8 cellular contexts compared by ENCODE assay signal in the genomic region with DNA sequence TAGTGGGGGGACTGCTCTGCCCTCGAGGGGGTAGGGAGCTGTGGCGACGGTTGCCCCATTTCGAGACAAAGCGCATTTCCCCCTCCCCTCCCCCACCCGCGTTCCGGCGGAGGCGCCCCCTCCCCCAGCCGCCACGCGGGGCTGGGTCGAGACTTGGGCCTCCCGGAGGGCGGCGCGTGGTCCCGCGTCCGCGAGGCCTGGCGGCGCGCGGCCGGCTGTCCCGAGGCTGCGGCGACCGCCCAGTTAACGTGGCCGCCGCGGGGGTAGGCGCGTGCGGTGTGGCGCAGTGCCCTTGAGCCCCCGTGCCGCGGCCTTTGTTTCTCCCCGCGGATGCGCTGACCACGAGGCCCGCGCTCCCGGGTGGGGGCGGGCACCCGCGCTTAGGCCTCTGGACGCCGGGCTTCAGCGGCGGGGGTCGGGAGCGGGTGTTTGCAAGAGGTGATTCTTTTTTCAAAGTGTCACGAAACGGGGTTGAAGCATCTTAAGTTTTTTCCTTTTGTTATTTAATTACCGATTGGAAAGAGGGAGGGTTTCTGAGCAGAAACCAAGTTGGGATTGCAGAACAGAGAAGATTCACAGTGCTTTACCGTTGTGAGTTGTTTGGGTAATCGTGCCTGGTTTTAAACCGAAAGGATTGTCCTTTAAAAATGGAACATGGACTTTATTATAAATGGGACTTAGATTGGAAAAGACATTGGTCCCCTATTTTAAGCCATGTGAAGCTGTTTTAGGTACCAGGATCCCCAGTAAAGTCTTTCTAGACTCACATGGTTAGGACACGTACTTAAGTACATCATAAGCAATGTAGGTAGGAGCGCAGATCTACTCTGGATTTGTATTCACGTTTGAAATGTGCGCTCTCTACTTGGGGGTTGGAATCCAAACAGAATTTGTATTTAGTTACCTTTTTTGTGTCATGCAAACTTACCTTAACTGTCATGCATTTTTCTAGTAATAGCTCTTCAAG. TPM values are rescaled to one million over a fixed set of nuclear protein-coding genes. Genes with fewer than 3 reads are reported as not detected.
DNase-seq lines count a peak whose midpoint lies in the region; ATAC-seq and TF ChIP-seq lines count a peak whose summit lies in the region.

No MANE protein-coding gene starts in this region.

- peak; percentile 69 for DNase-seq in DMS79 treated with DMSO at 0.1 percent for 48 hours (lab: John Stamatoyannopoulos, UW)
- DNase-seq in DMS79 (lab: John Stamatoyannopoulos, UW) = no peak
- peak in 4 of 5 experiments; percentile 34 to 57 (median 48) for DNase-seq in T-helper 2 cell
- DNase-seq in body of pancreas = peak; percentile 52 to 66 (median 58)
- peak; percentile 22 for DNase-seq in iPS-NIHi7 (ENCODE audit: extremely low spot score)
- DNase-seq in NCI-H1436 treated with DMSO at 0.1 percent for 48 hours (lab: John Stamatoyannopoulos, UW) = no peak

- peak in 1 of 3 donors; percentile 1 for TF ChIP-seq POLR2A in body of pancreas (IDR thresholded peaks at IDR 0.05)

- intact Hi-C loops in body of pancreas (cut with DNase I) = no loop called here

- H3K4me1 ChIP-seq in body of pancreas (peaks cover 34% of the 10 kb centered on the region), skeletal muscle satellite cell (ENCODE audit: control insufficient read depth, insufficient read depth, low read length) (peaks cover 29% of the 10 kb centered on the region)

- no peak for TF ChIP-seq CTCF in body of pancreas (IDR thresholded peaks at IDR 0.05)

- H3K9me3 ChIP-seq in body of pancreas = no peaks in the 10 kb centered on the region
- no peaks in the 10 kb centered on the region for H3K9me3 ChIP-seq in skeletal muscle satellite cell (replicated peaks; ENCODE audit: low read length)

- ATAC-seq in HG03520 (IDR thresholded peaks at IDR 0.05; ENCODE audit: unreplicated experiment) (peak; percentile 0), body of pancreas (peak; percentile 4)

- 1% methylated on average over 10 to 54 of the region's 68 CpGs for WGBS in body of pancreas, 2 donors

- peak overlapping the region; percentile 97 to 100 (median 99) for H3K27ac ChIP-seq in body of pancreas

- no peaks in the 10 kb centered on the region for H3K27me3 ChIP-seq in body of pancreas
- H3K27me3 ChIP-seq in skeletal muscle satellite cell (ENCODE audit: control insufficient read depth, insufficient read depth, low read length) = no peaks in the 10 kb centered on the region

- peak overlapping the region; percentile 93 for H3K4me2 ChIP-seq in skeletal muscle satellite cell (ENCODE audit: low read length)

- peak overlapping the region; percentile 76 to 90 for H3K4me3 ChIP-seq in body of pancreas
- H3K4me3 ChIP-seq in skeletal muscle satellite cell (ENCODE audit: low read length) = peak overlapping the region; percentile 98

- H3K36me3 ChIP-seq in body of pancreas (replicated peaks in 1 of 2; ENCODE audit: insufficient read depth in 1 of 2, low read depth in 2 of 2) (peaks cover 0 to 2% of the 10 kb centered on the region in 2 donors), skeletal muscle satellite cell (ENCODE audit: insufficient read depth, low read length) (peaks cover 58% of the 10 kb centered on the region)

- peak overlapping the region; percentile 100 for H3K9ac ChIP-seq in skeletal muscle satellite cell (ENCODE audit: low read depth, low read length)

RNA-seq across cellular contexts. Expression of gene CBX3, which starts 0.8 kb away (rescaled TPM):
- total RNA-seq in body of pancreas = 10 to 100 TPM; 34.2 to 63.3 TPM
- total RNA-seq in skeletal muscle satellite cell (2012; rRNA removed) = 134 and 139 TPM in 2 replicates

RNA-seq across cellular contexts. Expression of gene HNRNPA2B1, which starts 1.8 kb away (rescaled TPM):
- total RNA-seq in body of pancreas = 100 to 1,000 TPM; 158 to 306 TPM
- 91.5 and 101 TPM in 2 replicates for total RNA-seq in skeletal muscle satellite cell (2012; rRNA removed)

RNA-seq across cellular contexts. Expression of gene NFE2L3, which starts 50.3 kb away (rescaled TPM):
- 1 to 10 TPM; 4.9 to 6.6 TPM for total RNA-seq in body of pancreas
- total RNA-seq in skeletal muscle satellite cell (2012; rRNA removed) = 0.25 and 0.44 TPM in 2 replicates

Comparison
In these comparisons a context has a peak if more than half of its experiments do, and no peak if none do; other contexts are left out.
1. DNase-seq: peak in DMS79 treated with DMSO at 0.1 percent for 48 hours (single experiment), T-helper 2 cell (4 of 5), body of pancreas (4 of 4) and iPS-NIHi7 (single experiment); none in DMS79 (single experiment) and NCI-H1436 treated with DMSO at 0.1 percent for 48 hours (single experiment).